In genomic region chr4:7304436-7304835, GRCh38 we compare ENCODE assay signal across 24 cellular contexts.
"Had no signal": no experiment of that assay in that cellular context is flagged by ENCODE, and none has a peak within 500 bp of the region (broad histone marks: within the 10 kb centered on the region; RNA-seq: fewer than 3 reads in every experiment).

No MANE protein-coding gene starts in this region.

- H2AFZ ChIP-seq: parathyroid adenoma had no signal

- H3K4me3 ChIP-seq: ovary, psoas muscle, right lobe of liver, sigmoid colon, stomach, thoracic aorta, thyroid gland, tibial nerve, upper lobe of left lung, vagina had no signal

- H3K27me3 ChIP-seq: ovary, right lobe of liver, sigmoid colon, thyroid gland, tibial nerve, upper lobe of left lung, vagina had no signal

- FAIRE-seq: small intestine, urothelium cell line had no signal

- H3K4me1 ChIP-seq: parathyroid adenoma, psoas muscle, right lobe of liver, sigmoid colon, stomach, thyroid gland, upper lobe of left lung, vagina had no signal

- H3K36me3 ChIP-seq: ovary, right lobe of liver, sigmoid colon, stomach, thoracic aorta, thyroid gland, tibial nerve, upper lobe of left lung, vagina had no signal

- H3K9me3 ChIP-seq: ovary, psoas muscle, right lobe of liver, sigmoid colon, stomach, thoracic aorta, thyroid gland, tibial nerve, upper lobe of left lung, vagina had no signal

- H3K27ac ChIP-seq: ovary, parathyroid adenoma, psoas muscle, right lobe of liver, sigmoid colon, stomach, thoracic aorta, thyroid gland, tibial nerve, upper lobe of left lung, vagina had no signal

- DNase-seq: natural killer cell; occipital lobe; ovary; psoas muscle; right lobe of liver; sigmoid colon; small intestine; stimulated activated CD4-positive, alpha-beta T cell treated with anti-CD3 and anti-CD28 coated beads, Interleukin-15, amount 100 ng/mL, for 24 hours; stimulated activated CD4-positive, alpha-beta T cell treated with anti-CD3 and anti-CD28 coated beads, Interleukin-2, amount 100 ng/mL, for 24 hours; stimulated activated CD4-positive, alpha-beta T cell treated with anti-CD3 and anti-CD28 coated beads, Interleukin-2, amount 100 ng/mL, for 48 hours; stimulated activated CD4-positive, alpha-beta T cell treated with anti-CD3 and anti-CD28 coated beads, Interleukin-4, amount 100 ng/mL, for 24 hours; stimulated activated naive B cell treated with anti-CD40 and anti-IgM and Interleukin-4, amounts not matched to agents 10 μg/mL and 1 μg/mL and 100 μg/mL, for 72 hours; stimulated activated naive CD4-positive, alpha-beta T cell treated with Interleukin-2 at 50 U/mL for 16 hours; stomach; thyroid gland; trophoblast cell; upper lobe of left lung had no signal

- ATAC-seq: natural killer cell; psoas muscle; right cardiac atrium; right lobe of liver; stimulated activated effector memory CD8-positive, alpha-beta T cell treated with anti-CD3 and anti-CD28 coated beads, Interleukin-12 subunit alpha, Interleukin-12 subunit beta, amount 100 ng/mL, for 72 hours; stimulated activated naive B cell treated with anti-CD40 and anti-IgM and Interleukin-4, amounts not matched to agents 10 μg/mL and 1 μg/mL and 100 μg/mL, for 72 hours had no signal

- H3K9ac ChIP-seq: parathyroid adenoma had no signal
